In the genomic region with DNA sequence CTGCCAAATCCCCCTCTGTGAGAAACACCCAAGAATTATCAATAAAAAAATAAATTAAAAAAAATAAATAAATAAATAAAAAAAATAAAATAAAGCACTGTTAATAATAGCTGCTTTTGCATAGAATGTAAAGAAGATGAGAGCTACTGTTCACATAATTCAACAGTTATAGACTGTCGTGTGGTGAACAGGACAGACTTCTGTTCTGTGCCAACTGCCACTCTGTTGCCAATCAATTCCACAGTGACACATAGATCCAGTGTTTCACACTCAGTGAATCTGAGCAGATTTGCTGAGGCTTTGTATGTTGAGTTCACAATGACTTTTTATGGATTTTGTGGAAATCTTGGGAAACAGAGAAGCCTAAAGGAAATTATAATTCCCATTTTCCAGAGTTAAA, we compare ENCODE assay signal across 1 cellular context.
TF ChIP-seq lines count a peak whose summit lies in the region.

No MANE protein-coding gene starts in this region.

TF ChIP-seq in IMR-90, 13 proteins besides CTCF, POLR2A, EP300 and RAD21 (continued from another document):
- TF ChIP-seq, protein P1, sequence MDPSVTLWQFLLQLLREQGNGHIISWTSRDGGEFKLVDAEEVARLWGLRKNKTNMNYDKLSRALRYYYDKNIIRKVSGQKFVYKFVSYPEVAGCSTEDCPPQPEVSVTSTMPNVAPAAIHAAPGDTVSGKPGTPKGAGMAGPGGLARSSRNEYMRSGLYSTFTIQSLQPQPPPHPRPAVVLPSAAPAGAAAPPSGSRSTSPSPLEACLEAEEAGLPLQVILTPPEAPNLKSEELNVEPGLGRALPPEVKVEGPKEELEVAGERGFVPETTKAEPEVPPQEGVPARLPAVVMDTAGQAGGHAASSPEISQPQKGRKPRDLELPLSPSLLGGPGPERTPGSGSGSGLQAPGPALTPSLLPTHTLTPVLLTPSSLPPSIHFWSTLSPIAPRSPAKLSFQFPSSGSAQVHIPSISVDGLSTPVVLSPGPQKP (IDR thresholded peaks at IDR 0.05; ENCODE audit: borderline replicate concordance, low read depth, low read length), result no peak
- TF ChIP-seq CHD1 (IDR thresholded peaks at IDR 0.05; ENCODE audit: low read depth, low read length), result no peak
- no peak for TF ChIP-seq MXI1 (IDR thresholded peaks at IDR 0.05; ENCODE audit: borderline replicate concordance, low read depth, low read length)
- TF ChIP-seq MAZ (IDR thresholded peaks at IDR 0.05; ENCODE audit: borderline replicate concordance, low read depth, low read length), result no peak
- TF ChIP-seq CEBPB (IDR thresholded peaks at IDR 0.05; ENCODE audit: low read depth, low read length), result no peak
- no peak for TF ChIP-seq RFX5 (IDR thresholded peaks at IDR 0.05; ENCODE audit: low read depth, low read length)
- TF ChIP-seq, protein P2, sequence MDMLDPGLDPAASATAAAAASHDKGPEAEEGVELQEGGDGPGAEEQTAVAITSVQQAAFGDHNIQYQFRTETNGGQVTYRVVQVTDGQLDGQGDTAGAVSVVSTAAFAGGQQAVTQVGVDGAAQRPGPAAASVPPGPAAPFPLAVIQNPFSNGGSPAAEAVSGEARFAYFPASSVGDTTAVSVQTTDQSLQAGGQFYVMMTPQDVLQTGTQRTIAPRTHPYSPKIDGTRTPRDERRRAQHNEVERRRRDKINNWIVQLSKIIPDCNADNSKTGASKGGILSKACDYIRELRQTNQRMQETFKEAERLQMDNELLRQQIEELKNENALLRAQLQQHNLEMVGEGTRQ (IDR thresholded peaks at IDR 0.05; ENCODE audit: low read depth, low read length), result no peak
- no peak for TF ChIP-seq RCOR1 (IDR thresholded peaks at IDR 0.05; ENCODE audit: insufficient replicate concordance, low read length)
- TF ChIP-seq FOS (IDR thresholded peaks at IDR 0.05; ENCODE audit: low read depth, low read length), result no peak
- no peak for TF ChIP-seq BHLHE40 (IDR thresholded peaks at IDR 0.05; ENCODE audit: low read depth, low read length)
- TF ChIP-seq NFE2L2 (IDR thresholded peaks at IDR 0.05; ENCODE audit: low read depth, low read length), result no peak
- TF ChIP-seq SMC3 (IDR thresholded peaks at IDR 0.05; ENCODE audit: low read depth, low read length), result no peak
